ENCODE assay signal across 14 cellular contexts in the genomic region with DNA sequence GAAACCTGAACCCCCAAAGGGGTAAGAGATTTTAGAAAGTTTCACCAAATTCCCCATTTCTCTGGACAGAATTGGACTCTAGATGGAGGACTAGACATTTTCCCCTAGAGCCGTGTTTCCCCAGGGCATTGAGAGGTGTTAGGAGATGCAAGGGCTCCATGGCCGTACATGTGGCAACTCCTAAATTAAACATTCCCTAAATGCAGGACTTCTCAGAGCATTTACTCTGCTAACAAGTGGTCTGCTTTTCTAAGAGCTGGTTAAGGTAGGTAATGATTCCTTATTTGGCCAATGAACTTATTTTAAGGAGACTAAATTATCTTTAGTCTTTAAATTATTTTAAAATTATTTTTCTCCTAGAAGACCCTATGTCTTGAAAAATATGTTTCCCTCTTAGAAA.
DNase-seq lines count a peak whose midpoint lies in the region; ATAC-seq, FAIRE-seq and TF ChIP-seq lines count a peak whose summit lies in the region.
"Had no signal": no experiment of that assay in that cellular context is flagged by ENCODE, and none has a peak within 500 bp of the region (broad histone marks: within the 10 kb centered on the region; RNA-seq: fewer than 3 reads in every experiment).

No MANE protein-coding gene starts in this region.

- H3K4me2 ChIP-seq in BLaER1 treated with 17β-estradiol and CSF1 and Interleukin-3, amounts not matched to agents 10 nM and 100 nM, result peak overlapping the region in 9 of 11 experiments; percentile 73 to 94 (median 90); a peak in 17 of 22 replicates
- H3K4me2 ChIP-seq in KMS-11 (peak overlapping the region; percentile 77), K562 (ENCODE audit: insufficient read depth, low read length) (no peak overlapping the region)

- TF ChIP-seq RAD21 in K562 (CRISPR knock-in tag; conservative IDR thresholded peaks at IDR 0.05 in 1 of 2, IDR thresholded peaks at IDR 0.05 in 1 of 2), result no peak

- no peak overlapping the region for H2AFZ ChIP-seq in KMS-11 (ENCODE audit: low read depth)
- H2AFZ ChIP-seq in K562 (ENCODE audit: low read depth, low read length), result no peak overlapping the region
- H2AFZ ChIP-seq: GM23248 had no signal

- ATAC-seq in K562 (no peak), psoas muscle (no peak), HG03175 (IDR thresholded peaks at IDR 0.05; ENCODE audit: unreplicated experiment) (no peak), right lobe of liver (no peak)
- ATAC-seq: HCT116 had no signal

- no peak for DNase-seq in K562 (ENCODE audit: extremely low read depth in 1 of 4, low spot score in 3 of 4)
- DNase-seq in psoas muscle, result no peak
- no peak for DNase-seq in AG08396 (ENCODE audit: low spot score)
- no peak for DNase-seq in right lobe of liver
- DNase-seq: CD4-positive, CD25-positive, alpha-beta regulatory T cell; DMS53; GM23248 had no signal

- BruUV-seq in K562 (replicated peaks; lab: Mats Ljungman, UMichigan), result no TSS peak

- WGBS in K562 (ENCODE audit: insufficient coverage, low coverage, missing lambda C conversion rate), result 89% methylated on average over 2 of the region's 2 CpGs
- 89 to 92% (median 90%) methylated on average over 2 of the region's 2 CpGs for WGBS in psoas muscle, 3 donors
- 84% methylated on average over 2 of the region's 2 CpGs for WGBS in right lobe of liver (ENCODE audit: insufficient coverage, low coverage, low lambda C conversion rate, missing lambda C conversion rate)

- no peak for TF ChIP-seq CTCF in KMS-11 (conservative IDR thresholded peaks at IDR 0.05; ENCODE audit: low read depth, low read length)
- no peak for TF ChIP-seq CTCF in K562 (IDR thresholded peaks at IDR 0.05 in 2 of 3, conservative IDR thresholded peaks at IDR 0.05 in 1 of 3; ENCODE audit: insufficient read depth in 2 of 3, low read depth in 1 of 3, low read length in 3 of 3)
- no peak for TF ChIP-seq CTCF in psoas muscle (IDR thresholded peaks at IDR 0.05)
- TF ChIP-seq CTCF in right lobe of liver (IDR thresholded peaks at IDR 0.05), result no peak

- peaks cover 0 to 6% (median 0%) of the 10 kb centered on the region in 11 experiments; a peak in 4 of 22 replicates for H4K20me1 ChIP-seq in BLaER1 treated with 17β-estradiol and CSF1 and Interleukin-3, amounts not matched to agents 10 nM and 100 nM
- no peaks in the 10 kb centered on the region for H4K20me1 ChIP-seq in KMS-11 (ENCODE audit: insufficient read depth)
- no peaks in the 10 kb centered on the region; the same call in 1 of the 2 replicates for H4K20me1 ChIP-seq in K562 (replicated peaks; ENCODE audit: control insufficient read depth, insufficient read depth, low read length)

- in situ Hi-C loops in K562 (cut with MboI), result no loop called here

- TF ChIP-seq POLR2A in K562 (conservative IDR thresholded peaks at IDR 0.05), result no peak
- no peak for TF ChIP-seq POLR2A in right lobe of liver (IDR thresholded peaks at IDR 0.05)

- peak overlapping the region in 5 of 11 experiments; percentile 17 to 90 (median 86); a peak in 5 of 22 replicates for H3K9ac ChIP-seq in BLaER1 treated with 17β-estradiol and CSF1 and Interleukin-3, amounts not matched to agents 10 nM and 100 nM
- H3K9ac ChIP-seq in KMS-11 (no peak overlapping the region), K562 (ENCODE audit: insufficient read depth in 1 of 2, low read depth in 2 of 2, low read length in 2 of 2) (no peak overlapping the region)
- H3K9ac ChIP-seq: GM23248 had no signal

- no peak overlapping the region for H3K4me3 ChIP-seq in BLaER1 treated with 17β-estradiol and CSF1 and Interleukin-3, amounts not matched to agents 10 nM and 100 nM
- H3K4me3 ChIP-seq in KMS-11 (IDR thresholded peaks at IDR 0.05; ENCODE audit: insufficient read depth, low read depth, low read length), result no peak overlapping the region
- no peak overlapping the region for H3K4me3 ChIP-seq in K562
- H3K4me3 ChIP-seq in psoas muscle, result no peak overlapping the region
- no peak overlapping the region for H3K4me3 ChIP-seq in right lobe of liver
- H3K4me3 ChIP-seq: GM23248 had no signal

- CTCF ChIA-PET in K562 (lab: Yijun Ruan, JAX; ENCODE audit: low intra/inter-chr PET ratio), result no interaction called here

- no peak for FAIRE-seq in K562 (lab: Jason Lieb, UNC)
- FAIRE-seq: A204.1, GM12891, H54 had no signal

- H3K27ac ChIP-seq in BLaER1 treated with 17β-estradiol and CSF1 and Interleukin-3, amounts not matched to agents 10 nM and 100 nM, result peak overlapping the region in 7 of 11 experiments; percentile 93 to 98 (median 97); a peak in 14 of 22 replicates
- peak overlapping the region; percentile 98; the same call in 1 of the 2 replicates for H3K27ac ChIP-seq in KMS-11
- no peak overlapping the region for H3K27ac ChIP-seq in K562 (ENCODE audit: extremely low read depth, low read depth, low read length)
- peak overlapping the region; percentile 16 for H3K27ac ChIP-seq in psoas muscle
- no peak overlapping the region for H3K27ac ChIP-seq in right lobe of liver
- H3K27ac ChIP-seq: GM23248 had no signal

- no peaks in the 10 kb centered on the region for H3K9me3 ChIP-seq in BLaER1 treated with 17β-estradiol and CSF1 and Interleukin-3, amounts not matched to agents 10 nM and 100 nM (replicated peaks in 1 of 11)
- H3K9me3 ChIP-seq in K562 (replicated peaks; ENCODE audit: control insufficient read depth, insufficient read depth, low read depth, low read length), result no peaks in the 10 kb centered on the region
- no peaks in the 10 kb centered on the region for H3K9me3 ChIP-seq in psoas muscle
- no peaks in the 10 kb centered on the region for H3K9me3 ChIP-seq in right lobe of liver

- H3K4me1 ChIP-seq in BLaER1 treated with 17β-estradiol and CSF1 and Interleukin-3, amounts not matched to agents 10 nM and 100 nM, result peaks cover 44 to 99% (median 96%) of the 10 kb centered on the region in 10 experiments
- H3K4me1 ChIP-seq in KMS-11 (ENCODE audit: low read depth, poor library complexity, severe bottlenecking), result peaks cover 97% of the 10 kb centered on the region
- H3K4me1 ChIP-seq in K562 (replicated peaks in 1 of 2; ENCODE audit: control insufficient read depth in 2 of 2, insufficient read depth in 2 of 2, low read length in 2 of 2), result peaks cover 8 to 17% of the 10 kb centered on the region in 2 experiments; a peak in 4 of 5 replicates
- H3K4me1 ChIP-seq in psoas muscle, result peaks cover 32% of the 10 kb centered on the region
- peaks cover 0 to 5% (median 0%) of the 10 kb centered on the region in 4 donors for H3K4me1 ChIP-seq in right lobe of liver

- H3K79me2 ChIP-seq in KMS-11 (ENCODE audit: insufficient read depth, low read depth), result peaks cover 66% of the 10 kb centered on the region
- peaks cover 13% of the 10 kb centered on the region for H3K79me2 ChIP-seq in K562 (ENCODE audit: control insufficient read depth, insufficient read depth, low read length)

- H3K9me1 ChIP-seq in K562 (ENCODE audit: control insufficient read depth, insufficient read depth, low read length), result peaks cover 7% of the 10 kb centered on the region

- H3K36me3 ChIP-seq in BLaER1 treated with 17β-estradiol and CSF1 and Interleukin-3, amounts not matched to agents 10 nM and 100 nM, result peaks cover 0 to 61% (median 0%) of the 10 kb centered on the region in 11 experiments; a peak in 7 of 22 replicates
- H3K36me3 ChIP-seq in KMS-11 (ENCODE audit: insufficient read depth), result peaks cover 4% of the 10 kb centered on the region; the same call in 1 of the 2 replicates
- H3K36me3 ChIP-seq in K562 (ENCODE audit: control insufficient read depth, insufficient read depth, low read length), result peaks cover 3% of the 10 kb centered on the region; the same call in 1 of the 3 replicates
- no peaks in the 10 kb centered on the region for H3K36me3 ChIP-seq in psoas muscle (ENCODE audit: insufficient read depth in 1 of 2, low read depth in 1 of 2)
- no peaks in the 10 kb centered on the region for H3K36me3 ChIP-seq in right lobe of liver

- intact Hi-C loops in K562 (cut with micrococcal nuclease), result loop anchor here (5.0 kb wide), 1 partner anchor 215 kb away; no protein-coding TSS in a partner anchor
- intact Hi-C loops in psoas muscle (cut with DNase I), result no loop called here
- intact Hi-C loops in right lobe of liver (cut with DNase I), result loop anchor here in 1 of 2 donors (10.0 kb wide), 1 partner anchor 58 kb away; no protein-coding TSS in a partner anchor

- TF ChIP-seq EP300 in K562 (IDR thresholded peaks at IDR 0.05; ENCODE audit: low read length), result no peak

- H3K27me3 ChIP-seq in BLaER1 treated with 17β-estradiol and CSF1 and Interleukin-3, amounts not matched to agents 10 nM and 100 nM, result 0 out of 22 replicates have a peak, but pooled peaks cover 0 to 5% (median 0%) of the 10 kb centered on the region in 11 experiments
- H3K27me3 ChIP-seq in KMS-11 (ENCODE audit: insufficient read depth, low read depth) (no peaks in the 10 kb centered on the region), K562 (ENCODE audit: control insufficient read depth in 2 of 2, insufficient read depth in 2 of 2, low read length in 2 of 2) (no peaks in the 10 kb centered on the region), psoas muscle (ENCODE audit: insufficient read depth in 3 of 3, low read length in 2 of 3) (no peaks in the 10 kb centered on the region), right lobe of liver (no peaks in the 10 kb centered on the region)

- POLR2A ChIA-PET in K562 (lab: Yijun Ruan, JAX), result no interaction called here

TF ChIP-seq in K562, 482 proteins besides CTCF, POLR2A, EP300 and RAD21:
- TF ChIP-seq RBM25 (IDR thresholded peaks at IDR 0.05; ENCODE audit: low read depth, low read length, severe bottlenecking) (peak; percentile 68), ZNF239 (CRISPR knock-in tag; IDR thresholded peaks at IDR 0.05) (peak; percentile 97), HMG20B (CRISPR knock-in tag; IDR thresholded peaks at IDR 0.05) (no peak), MTA3 (IDR thresholded peaks at IDR 0.05; ENCODE audit: borderline replicate concordance) (no peak)

Comparison
In these comparisons a context has a peak if more than half of its experiments do, and no peak if none do; other contexts are left out.
1. H3K27ac ChIP-seq: peak in BLaER1 treated with 17β-estradiol and CSF1 and Interleukin-3, amounts not matched to agents 10 nM and 100 nM (7 of 11), KMS-11 (single experiment) and psoas muscle (single experiment); none in K562 (single experiment) and right lobe of liver (0 of 3).